ENCODE assay signal across 9 cellular contexts in the genomic region with DNA sequence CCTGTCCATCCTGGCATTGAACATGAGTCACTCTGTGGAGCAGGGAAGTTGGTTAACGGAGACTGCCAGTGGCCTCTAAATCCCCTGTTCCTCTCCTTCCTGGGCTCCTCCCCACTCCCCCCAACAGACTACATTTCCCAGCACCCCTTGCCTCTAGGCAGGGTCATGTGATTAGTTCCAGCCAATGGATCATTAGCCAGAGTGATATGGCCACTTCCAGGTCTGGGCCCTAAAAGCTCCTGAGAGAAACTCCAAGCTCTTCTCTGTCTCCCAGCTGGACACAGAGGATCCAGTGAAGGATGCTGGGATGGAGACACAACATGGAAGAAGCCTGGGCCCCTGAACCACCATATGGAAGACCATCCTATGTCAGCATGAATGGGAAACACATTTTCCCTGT. TPM values are rescaled to one million over a fixed set of nuclear protein-coding genes. Genes with fewer than 3 reads are reported as not detected.
A peak's percentile ranks its signal among the peaks of the same experiment; 100 is the strongest.
DNase-seq lines count a peak whose midpoint lies in the region; ATAC-seq lines count a peak whose summit lies in the region.
"Had no signal": no experiment of that assay in that cellular context is flagged by ENCODE, and none has a peak within 500 bp of the region (broad histone marks: within the 10 kb centered on the region; RNA-seq: fewer than 3 reads in every experiment).

No MANE protein-coding gene starts in this region.

- H2AFZ ChIP-seq in GM23248 = no peak overlapping the region

- no peak overlapping the region for H3K9ac ChIP-seq in GM23248

- H3K4me2 ChIP-seq in GM23248 (ENCODE audit: unreplicated experiment) = no peak overlapping the region

- H4K20me1 ChIP-seq in GM23248 (ENCODE audit: insufficient read depth) = no peaks in the 10 kb centered on the region

- peak; percentile 21 for DNase-seq in Caki2 (ENCODE audit: low read depth)
- peak; percentile 10 for DNase-seq in GM23248
- DNase-seq in RKO (ENCODE audit: low spot score) = peak; percentile 45
- DNase-seq in glomerular visceral epithelial cell (ENCODE audit: extremely low spot score) = peak; percentile 42
- DNase-seq in left lobe of liver (ENCODE audit: low spot score) = no peak
- DNase-seq: nucleus accumbens had no signal

- H3F3A ChIP-seq in GM23248 (ENCODE audit: insufficient read depth) = peaks cover 5% of the 10 kb centered on the region

- no peaks in the 10 kb centered on the region for H3K36me3 ChIP-seq in GM23248 (ENCODE audit: low read depth)

- H3K27me3 ChIP-seq in GM23248 (replicated peaks; ENCODE audit: insufficient read depth) = no peaks in the 10 kb centered on the region

- 71 to 83% methylated on average over 1 of the region's 1 CpG for WGBS in GM23248 (ENCODE audit: low coverage in 1 of 2, low lambda C conversion rate in 2 of 2, missing lambda C conversion rate in 2 of 2), 2 experiments

- no peak overlapping the region for H3K27ac ChIP-seq in GM23248

- H3K4me1 ChIP-seq in GM23248 (ENCODE audit: insufficient read depth) = peaks cover 18% of the 10 kb centered on the region

- H3K9me3 ChIP-seq in GM23248 (ENCODE audit: low read depth) = no peaks in the 10 kb centered on the region

- H3K4me3 ChIP-seq in GM23248 = no peak overlapping the region

- in situ Hi-C loops in Caki2 (cut with HindIII; ENCODE audit: low pct_unique_long_range_greater_than_20kb, low sequenced_read_pairs) (no loop called here), GM23248 (cut with MboI) (no loop called here)

- H3K79me2 ChIP-seq in GM23248 (ENCODE audit: insufficient read depth) = no peaks in the 10 kb centered on the region

- no peak for ATAC-seq in left lobe of liver
- no peak for ATAC-seq in HG03045 (IDR thresholded peaks at IDR 0.05; ENCODE audit: unreplicated experiment)
- no peak for ATAC-seq in HG03135 (IDR thresholded peaks at IDR 0.05; ENCODE audit: unreplicated experiment)
- ATAC-seq in GM18870 (IDR thresholded peaks at IDR 0.05; ENCODE audit: unreplicated experiment) = no peak

- H3K9me2 ChIP-seq in GM23248 (ENCODE audit: insufficient read depth) = no peaks in the 10 kb centered on the region

RNA-seq across cellular contexts. Expression of gene RFLNA, which starts 54.4 kb away (rescaled TPM):
- total RNA-seq in Caki2 (2014; rRNA removed; shearing (Covaris generic); ENCODE audit: low replicate concordance) = 0.07 TPM in 1 of 2 replicates, not detected in the other
- total RNA-seq in GM23248 (2014; rRNA removed; shearing (Covaris generic)) = 4.6 and 4.9 TPM in 2 replicates
- polyA plus RNA-seq in GM23248 (2016; fragmentation: Nextera tagmentation; extraction: Ambion mirVana) = 0.86 and 1.2 TPM in 2 replicates
- not detected for total RNA-seq in left lobe of liver
